In genomic region chr17:624341-624860, GRCh38 we compare ENCODE assay signal across 18 cellular contexts.
DNase-seq lines count a peak whose midpoint lies in the region; ATAC-seq and TF ChIP-seq lines count a peak whose summit lies in the region.
"Had no signal": no experiment of that assay in that cellular context is flagged by ENCODE, and none has a peak within 500 bp of the region (broad histone marks: within the 10 kb centered on the region; RNA-seq: fewer than 3 reads in every experiment).

No MANE protein-coding gene starts in this region.

- H3K36me3 Mint-ChIP-seq in dendritic cell treated with granulocyte-macrophage colony-stimulating factor and Interleukin-4, amounts not matched to agents 40 ng/mL and 50 ng/mL, for 4 days (ENCODE audit: low read depth) = peaks cover 93% of the 10 kb centered on the region

- intact Hi-C loops in left ventricle myocardium superior (cut with micrococcal nuclease) = no loop called here
- intact Hi-C loops in Right ventricle myocardium superior (cut with DNase I) = no loop called here
- intact Hi-C loops in dendritic cell treated with granulocyte-macrophage colony-stimulating factor and Interleukin-4, amounts not matched to agents 40 ng/mL and 50 ng/mL, for 4 days (cut with micrococcal nuclease) = no loop called here

- peaks cover 0 to 75% of the 10 kb centered on the region in 2 donors for H3K36me3 ChIP-seq in gastroesophageal sphincter

- no peaks in the 10 kb centered on the region for H3K27me3 ChIP-seq in gastroesophageal sphincter
- H3K27me3 ChIP-seq: SJSA1 had no signal

- no peaks in the 10 kb centered on the region for H3K9me3 ChIP-seq in gastroesophageal sphincter
- H3K9me3 ChIP-seq: HAP-1, SJSA1 had no signal

- H3K27ac Mint-ChIP-seq in dendritic cell treated with granulocyte-macrophage colony-stimulating factor and Interleukin-4, amounts not matched to agents 40 ng/mL and 50 ng/mL, for 4 days = peak overlapping the region; percentile 8
- H3K27ac Mint-ChIP-seq: IgD-negative memory B cell had no signal

- no peak for TF ChIP-seq EP300 in gastroesophageal sphincter (IDR thresholded peaks at IDR 0.05)

- no peaks in the 10 kb centered on the region for H3K27me3 Mint-ChIP-seq in dendritic cell treated with granulocyte-macrophage colony-stimulating factor and Interleukin-4, amounts not matched to agents 40 ng/mL and 50 ng/mL, for 4 days
- H3K27me3 Mint-ChIP-seq: CD4-positive, alpha-beta memory T cell; IgD-negative memory B cell had no signal

- ATAC-seq in left ventricle myocardium superior (peak; percentile 34), Right ventricle myocardium superior (ENCODE audit: poor library complexity) (no peak), gastroesophageal sphincter (no peak)

- no peak overlapping the region for H3K4me3 ChIP-seq in gastroesophageal sphincter
- H3K4me3 ChIP-seq: HAP-1, SJSA1 had no signal

- H3K9me3 Mint-ChIP-seq in dendritic cell treated with granulocyte-macrophage colony-stimulating factor and Interleukin-4, amounts not matched to agents 40 ng/mL and 50 ng/mL, for 4 days = no peaks in the 10 kb centered on the region
- H3K9me3 Mint-ChIP-seq: CD4-positive, alpha-beta memory T cell; IgD-negative memory B cell had no signal

- H3K27ac ChIP-seq in gastroesophageal sphincter = peak overlapping the region; percentile 26 to 51 (median 48)
- H3K27ac ChIP-seq: SJSA1 had no signal

- no peak for TF ChIP-seq CTCF in gastroesophageal sphincter (IDR thresholded peaks at IDR 0.05)

- peaks cover 0 to 15% (median 0%) of the 10 kb centered on the region in 3 donors for H3K4me1 ChIP-seq in gastroesophageal sphincter
- H3K4me1 ChIP-seq: HAP-1, SJSA1 had no signal

- TF ChIP-seq POLR2A in gastroesophageal sphincter (IDR thresholded peaks at IDR 0.05) = no peak

- DNase-seq in left ventricle myocardium superior = no peak
- no peak for DNase-seq in Right ventricle myocardium superior
- no peak for DNase-seq in COLO668 (lab: John Stamatoyannopoulos, UW; ENCODE audit: unreplicated experiment)
- no peak for DNase-seq in NK-92 treated with Interleukin-12 subunit alpha and Interleukin-12 subunit beta, amount 100 ng/mL, for 24 hours (lab: John Stamatoyannopoulos, UW)
- DNase-seq in D341Med (ENCODE audit: low spot score) = no peak
- DNase-seq: AML-193; CD4-positive, alpha-beta memory T cell; NCI-H1436; NCI-H2081; NCI-H2227 treated with DMSO at 0.1 percent for 48 hours; NCI-H524 treated with DMSO at 0.1 percent for 48 hours; OCI-M1; RPMI8226 had no signal

- H3K4me3 Mint-ChIP-seq in dendritic cell treated with granulocyte-macrophage colony-stimulating factor and Interleukin-4, amounts not matched to agents 40 ng/mL and 50 ng/mL, for 4 days = no peak overlapping the region
- H3K4me3 Mint-ChIP-seq: CD4-positive, alpha-beta memory T cell; IgD-negative memory B cell had no signal

- WGBS in gastroesophageal sphincter (ENCODE audit: low coverage in 1 of 2), 2 donors = 32 to 57% methylated on average over 6 to 9 of the region's 9 CpGs

- H3K4me1 Mint-ChIP-seq in dendritic cell treated with granulocyte-macrophage colony-stimulating factor and Interleukin-4, amounts not matched to agents 40 ng/mL and 50 ng/mL, for 4 days (ENCODE audit: low read depth) = peaks cover 23% of the 10 kb centered on the region
- H3K4me1 Mint-ChIP-seq: CD4-positive, alpha-beta memory T cell had no signal
